ENCODE assay signal across 19 cellular contexts in genomic region chr2:31251018-31251417, GRCh38. TPM values are rescaled to one million over a fixed set of nuclear protein-coding genes. Genes with fewer than 3 reads are reported as not detected.
"Had no signal": no experiment of that assay in that cellular context is flagged by ENCODE, and none has a peak within 500 bp of the region (broad histone marks: within the 10 kb centered on the region; RNA-seq: fewer than 3 reads in every experiment).

No MANE protein-coding gene starts in this region.

- H3K27ac Mint-ChIP-seq: activated naive CD4-positive, alpha-beta T cell treated with anti-CD3 and anti-CD28 coated beads for 36 hours; activated naive CD8-positive, alpha-beta T cell treated with anti-CD3 and anti-CD28 coated beads, Interleukin-2, amount 50 U/mL, for 24 hours; activated T-helper 17 cell treated with anti-CD3 and anti-CD28 coated beads, Interleukin-2, amount 50 U/mL, for 72 hours; effector memory CD8-positive, alpha-beta T cell; natural killer cell treated with Interleukin-12 subunit alpha and Interleukin-12 subunit beta and Interleukin-15 and Interleukin-18, amount 100 ng/mL, for 72 hours; stimulated activated naive CD8-positive, alpha-beta T cell treated with anti-CD3 and anti-CD28 coated beads, Interleukin-15, Interleukin-2, amounts not matched to agents 100 ng/mL and 50 ng/mL, for 24 hours had no signal

- H3K4me1 Mint-ChIP-seq: activated T-helper 17 cell treated with anti-CD3 and anti-CD28 coated beads, Interleukin-2, amount 50 U/mL, for 72 hours had no signal

- H3K36me3 Mint-ChIP-seq: natural killer cell treated with Interleukin-12 subunit alpha and Interleukin-12 subunit beta and Interleukin-15 and Interleukin-18, amount 100 ng/mL, for 72 hours had no signal

- H3K4me3 Mint-ChIP-seq: activated naive CD4-positive, alpha-beta T cell treated with anti-CD3 and anti-CD28 coated beads for 36 hours; activated naive CD8-positive, alpha-beta T cell treated with anti-CD3 and anti-CD28 coated beads, Interleukin-2, amount 50 U/mL, for 24 hours; activated T-helper 17 cell treated with anti-CD3 and anti-CD28 coated beads, Interleukin-2, amount 50 U/mL, for 72 hours; effector memory CD8-positive, alpha-beta T cell; natural killer cell treated with Interleukin-12 subunit alpha and Interleukin-12 subunit beta and Interleukin-15 and Interleukin-18, amount 100 ng/mL, for 72 hours; stimulated activated naive CD8-positive, alpha-beta T cell treated with anti-CD3 and anti-CD28 coated beads, Interleukin-15, Interleukin-2, amounts not matched to agents 100 ng/mL and 50 ng/mL, for 24 hours had no signal

- H3K9me3 ChIP-seq: heart right ventricle, thoracic aorta had no signal

- DNase-seq: activated CD4-positive, alpha-beta T cell treated with anti-CD3 and anti-CD28 coated beads for 1 hour; activated CD4-positive, alpha-beta T cell treated with anti-CD3 and anti-CD28 coated beads, Interleukin-2, amount 50 U/mL, for 4 hours; activated naive CD4-positive, alpha-beta T cell treated with anti-CD3 and anti-CD28 coated beads for 36 hours; activated naive CD8-positive, alpha-beta T cell treated with anti-CD3 and anti-CD28 coated beads, Interleukin-2, amount 50 U/mL, for 24 hours; dermis blood vessel endothelial cell; effector memory CD8-positive, alpha-beta T cell; foreskin melanocyte; left colon; mammary epithelial cell; nucleus accumbens; posterior cingulate gyrus; stimulated activated CD4-positive, alpha-beta T cell treated with anti-CD3 and anti-CD28 coated beads, Interleukin-4, amount 100 ng/mL, for 24 hours; T-helper 9 cell had no signal

- H3K27me3 Mint-ChIP-seq: activated naive CD8-positive, alpha-beta T cell treated with anti-CD3 and anti-CD28 coated beads, Interleukin-2, amount 50 U/mL, for 24 hours; activated T-helper 17 cell treated with anti-CD3 and anti-CD28 coated beads, Interleukin-2, amount 50 U/mL, for 72 hours; effector memory CD8-positive, alpha-beta T cell; natural killer cell treated with Interleukin-12 subunit alpha and Interleukin-12 subunit beta and Interleukin-15 and Interleukin-18, amount 100 ng/mL, for 72 hours; stimulated activated naive CD8-positive, alpha-beta T cell treated with anti-CD3 and anti-CD28 coated beads, Interleukin-15, Interleukin-2, amounts not matched to agents 100 ng/mL and 50 ng/mL, for 24 hours had no signal

- H3K27ac ChIP-seq: heart right ventricle, skin epidermis, thoracic aorta had no signal

- H3K27me3 ChIP-seq: heart right ventricle had no signal

- H3K9me3 Mint-ChIP-seq: activated naive CD4-positive, alpha-beta T cell treated with anti-CD3 and anti-CD28 coated beads for 36 hours; activated naive CD8-positive, alpha-beta T cell treated with anti-CD3 and anti-CD28 coated beads, Interleukin-2, amount 50 U/mL, for 24 hours; activated T-helper 17 cell treated with anti-CD3 and anti-CD28 coated beads, Interleukin-2, amount 50 U/mL, for 72 hours; effector memory CD8-positive, alpha-beta T cell; natural killer cell treated with Interleukin-12 subunit alpha and Interleukin-12 subunit beta and Interleukin-15 and Interleukin-18, amount 100 ng/mL, for 72 hours; stimulated activated naive CD8-positive, alpha-beta T cell treated with anti-CD3 and anti-CD28 coated beads, Interleukin-15, Interleukin-2, amounts not matched to agents 100 ng/mL and 50 ng/mL, for 24 hours had no signal

- ATAC-seq: activated naive CD8-positive, alpha-beta T cell treated with anti-CD3 and anti-CD28 coated beads, Interleukin-2, amount 50 U/mL, for 24 hours; activated T-helper 17 cell treated with anti-CD3 and anti-CD28 coated beads, Interleukin-2, amount 50 U/mL, for 72 hours; effector memory CD8-positive, alpha-beta T cell; left colon had no signal

- H3K4me3 ChIP-seq: heart right ventricle, skin epidermis, thoracic aorta had no signal

RNA-seq across cellular contexts. Expression of gene CAPN14, which starts 33.7 kb away (rescaled TPM):
- total RNA-seq: dermis blood vessel endothelial cell had no signal
